ENCODE assay signal across 20 cellular contexts in the genomic region with DNA sequence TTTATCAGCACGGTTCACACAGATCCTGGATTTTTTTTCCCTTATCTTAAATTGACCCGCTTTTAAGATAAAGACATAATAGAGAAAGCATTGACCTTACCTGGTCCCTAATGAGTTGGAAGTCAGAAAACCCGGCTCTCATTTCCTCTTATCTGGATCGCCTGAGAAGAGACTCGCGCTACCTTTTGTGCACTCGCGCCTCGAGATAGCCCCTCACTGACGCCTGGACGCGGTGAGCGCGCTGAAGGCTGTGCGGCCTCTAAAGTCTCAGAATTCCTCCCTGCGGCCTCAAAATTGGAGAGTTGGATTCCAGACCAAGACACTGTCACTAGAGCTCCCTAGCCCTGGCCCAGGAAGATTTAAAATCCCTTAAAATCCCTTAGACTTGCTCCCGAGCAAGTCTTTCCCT. TPM values are rescaled to one million over a fixed set of nuclear protein-coding genes. Genes with fewer than 3 reads are reported as not detected.
DNase-seq lines count a peak whose midpoint lies in the region; ATAC-seq and TF ChIP-seq lines count a peak whose summit lies in the region.
"Had no signal": no experiment of that assay in that cellular context is flagged by ENCODE, and none has a peak within 500 bp of the region (broad histone marks: within the 10 kb centered on the region; RNA-seq: fewer than 3 reads in every experiment).

No MANE protein-coding gene starts in this region.

- CTCF ChIA-PET in A673 (lab: Charles Lee): no interaction called here

- H3K36me3 ChIP-seq in lower lobe of right lung (no peaks in the 10 kb centered on the region), aorta (ENCODE audit: control insufficient read depth in 1 of 2, insufficient read depth in 2 of 2, low read length in 1 of 2) (no peaks in the 10 kb centered on the region), A673 (ENCODE audit: insufficient read depth, low read length, poor library complexity, severe bottlenecking) (no peaks in the 10 kb centered on the region)
- H3K36me3 ChIP-seq: MG63, prostate gland had no signal

- no peaks in the 10 kb centered on the region for H3K9me3 ChIP-seq in lower lobe of right lung
- peaks cover 4% of the 10 kb centered on the region for H3K9me3 ChIP-seq in aorta (ENCODE audit: control insufficient read depth, low read length)
- no peaks in the 10 kb centered on the region for H3K9me3 ChIP-seq in A673 (ENCODE audit: low read depth, low read length, poor library complexity, severe bottlenecking)
- H3K9me3 ChIP-seq: MG63, prostate gland had no signal

- ATAC-seq in lower lobe of right lung: no peak
- no peak for ATAC-seq in HG03571 (IDR thresholded peaks at IDR 0.05; ENCODE audit: unreplicated experiment)
- no peak for ATAC-seq in aorta (ENCODE audit: low FRiP score)
- ATAC-seq: activated naive CD4-positive, alpha-beta T cell treated with anti-CD3 and anti-CD28 coated beads, Interleukin-2, amount 50 U/mL, for 72 hours; CD8-positive, alpha-beta T cell; left cardiac atrium; Right ventricle myocardium inferior had no signal

- TF ChIP-seq CTCF in GM13977 (IDR thresholded peaks at IDR 0.05; ENCODE audit: extremely low read depth, insufficient read depth, missing control alignments) (no peak), lower lobe of right lung (IDR thresholded peaks at IDR 0.05) (no peak), A673 (conservative IDR thresholded peaks at IDR 0.05; ENCODE audit: low read depth, low read length) (no peak)

- POLR2A ChIA-PET in A673 (lab: Charles Lee; ENCODE audit: low non-redundant PET): no interaction called here

- intact Hi-C loops in lower lobe of right lung (cut with DNase I): no loop called here
- intact Hi-C loops in aorta (cut with DNase I): no loop called here
- intact Hi-C loops in A673 (cut with micrococcal nuclease; ENCODE audit: unreplicated experiment): no loop called here

- in situ Hi-C loops in GM13977 (cut with MboI; ENCODE audit: low pct_unique_long_range_greater_than_20kb, low sequenced_read_pairs, unreplicated experiment): loop anchor here (10.0 to 25.0 kb wide), 3 partner anchors 72 to 1074 kb away; partner anchors contain the start of genes FOXA1, NKX2-8 and TTC6

- H3K27ac ChIP-seq in lower lobe of right lung (peak overlapping the region; percentile 87), aorta (ENCODE audit: low read depth in 1 of 2, low read length in 2 of 2) (no peak overlapping the region), A673 (ENCODE audit: low read depth, low read length, poor library complexity, severe bottlenecking) (no peak overlapping the region)
- H3K27ac ChIP-seq: prostate gland, skin epidermis had no signal

- H3K4me1 ChIP-seq in lower lobe of right lung (no peaks in the 10 kb centered on the region), aorta (ENCODE audit: control insufficient read depth in 1 of 2, insufficient read depth in 2 of 2, low read length in 2 of 2) (no peaks in the 10 kb centered on the region), A673 (ENCODE audit: insufficient read depth, low read length, poor library complexity, severe bottlenecking) (no peaks in the 10 kb centered on the region)
- H3K4me1 ChIP-seq: prostate gland had no signal

- 4 to 7% methylated on average over 17 of the region's 17 CpGs for WGBS in aorta, 2 donors

- BruUV-seq in A673 (replicated peaks; lab: Mats Ljungman, UMichigan): no TSS peak

- H3K4me3 ChIP-seq in lower lobe of right lung (peak overlapping the region; percentile 53), aorta (ENCODE audit: low read length in 2 of 2) (no peak overlapping the region), A673 (ENCODE audit: low read depth, low read length, poor library complexity, severe bottlenecking) (no peak overlapping the region)
- H3K4me3 ChIP-seq: MG63, prostate gland, skin epidermis had no signal

- H3K27me3 ChIP-seq in lower lobe of right lung (ENCODE audit: low read depth) (peaks cover 90% of the 10 kb centered on the region), aorta (ENCODE audit: control insufficient read depth in 1 of 2, insufficient read depth in 2 of 2, low read length in 1 of 2) (peaks cover 0 to 6% of the 10 kb centered on the region in 2 donors), A673 (replicated peaks; ENCODE audit: insufficient read depth, low read depth, low read length, poor library complexity) (peaks cover 100% of the 10 kb centered on the region)

- peak; percentile 63 for DNase-seq in DMS79 (lab: John Stamatoyannopoulos, UW)
- DNase-seq in GM13977 (ENCODE audit: low spot score): peak; percentile 10
- peak; percentile 49 for DNase-seq in NCI-H345 (lab: John Stamatoyannopoulos, UW)
- no peak for DNase-seq in lower lobe of right lung
- no peak for DNase-seq in aorta
- DNase-seq in A673 (ENCODE audit: low spot score): no peak
- DNase-seq: CD8-positive, alpha-beta T cell; effector memory CD4-positive, alpha-beta T cell; left cardiac atrium; MG63; NCI-H1694 treated with DMSO at 0.1 percent for 48 hours; stimulated activated CD4-positive, alpha-beta T cell treated with anti-CD3 and anti-CD28 coated beads, Interleukin-2, amount 100 ng/mL, for 48 hours had no signal

RNA-seq across cellular contexts. Expression of gene NKX2-1, which starts 7.0 kb away (rescaled TPM):
- total RNA-seq in lower lobe of right lung (180 TPM), aorta (not detected), A673 (2021) (not detected in 2 replicates)
- polyA plus RNA-seq in aorta: under 1 TPM in 1 of 2 donors, not detected in 1; 0.13 TPM
- total RNA-seq: activated CD8-positive, alpha-beta memory T cell treated with anti-CD3 and anti-CD28 coated beads for 36 hours; activated naive CD4-positive, alpha-beta T cell treated with anti-CD3 and anti-CD28 coated beads, Interleukin-2, amount 50 U/mL, for 72 hours; CD8-positive, alpha-beta T cell; chondrocyte; left cardiac atrium; prostate gland; Right ventricle myocardium inferior; ureter had no signal

Comparison
In these comparisons a context has a peak if more than half of its experiments do, and no peak if none do; other contexts are left out.
1. DNase-seq: peak in DMS79 (single experiment), GM13977 (single experiment) and NCI-H345 (single experiment); none in lower lobe of right lung (single experiment), aorta (0 of 2) and A673 (single experiment).
2. RNA of gene NKX2-1, which starts 7.0 kb away (total RNA-seq): 180 TPM in lower lobe of right lung (single experiment); not detected in aorta and not detected in A673; every median in the first group is over 100 times any median in the second.